Comparison of ENCODE assay signal across 8 cellular contexts in the genomic region with DNA sequence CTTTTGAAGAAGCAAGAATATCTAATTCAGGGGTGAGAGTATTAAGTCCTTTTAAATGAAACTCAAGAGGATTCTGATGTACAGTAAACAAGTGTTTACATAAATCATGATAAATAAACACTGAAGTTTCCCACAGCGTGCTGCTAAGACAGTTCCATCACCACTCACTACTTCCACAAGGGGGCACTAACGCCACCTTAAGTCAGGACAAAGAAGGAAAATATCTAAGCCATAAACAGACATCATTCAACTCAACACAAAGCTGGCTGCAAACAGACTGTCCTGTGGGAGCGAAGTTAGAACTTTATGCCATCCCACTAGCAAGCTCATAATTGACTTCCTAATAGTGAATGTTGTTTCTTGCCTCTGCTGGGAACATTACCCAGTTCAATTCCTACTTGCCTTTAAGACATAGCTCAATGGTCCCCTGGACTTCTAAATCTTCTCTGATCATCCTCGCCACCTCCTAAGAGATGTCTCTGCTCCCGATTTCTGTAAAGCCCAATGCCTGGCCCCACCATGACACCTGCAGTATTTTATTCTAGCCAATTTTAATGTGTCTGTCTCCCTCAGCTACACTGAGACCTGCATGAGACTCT. TPM values are rescaled to one million over a fixed set of nuclear protein-coding genes. Genes with fewer than 3 reads are reported as not detected.
DNase-seq lines count a peak whose midpoint lies in the region; ATAC-seq and TF ChIP-seq lines count a peak whose summit lies in the region.

No MANE protein-coding gene starts in this region.

- DNase-seq in GM04504 (ENCODE audit: low read depth) (peak; percentile 59), HCT116 (ENCODE audit: low read depth, low spot score) (peak; percentile 78), NCI-H128 (lab: John Stamatoyannopoulos, UW; ENCODE audit: unreplicated experiment) (peak; percentile 21), T-helper 1 cell (peak; percentile 14 to 76 (median 35)), anterior cingulate cortex (lab: John Stamatoyannopoulos, UW) (peak in 38 of 58 donors; percentile 8 to 68 (median 32)), hepatocyte (ENCODE audit: low spot score) (peak; percentile 87), spleen (no peak)

- H3K36me3 ChIP-seq in HCT116 (ENCODE audit: control insufficient read depth in 1 of 2, insufficient read depth in 2 of 2, low read length in 2 of 2): no peaks in the 10 kb centered on the region; a peak in 1 of 4 replicates
- H3K36me3 ChIP-seq in hepatocyte (replicated peaks; ENCODE audit: insufficient read depth, low read depth): no peaks in the 10 kb centered on the region
- peaks cover 0 to 7% (median 0%) of the 10 kb centered on the region in 6 donors for H3K36me3 ChIP-seq in spleen

- peak; percentile 92 for TF ChIP-seq RAD21 in HCT116 (IDR thresholded peaks at IDR 0.05; ENCODE audit: low read depth)

- H3K79me2 ChIP-seq in HCT116 (ENCODE audit: insufficient read depth, low read length) (no peaks in the 10 kb centered on the region), hepatocyte (no peaks in the 10 kb centered on the region)

- no peak overlapping the region for H3K4me2 ChIP-seq in HCT116 (ENCODE audit: low read length)
- H3K4me2 ChIP-seq in hepatocyte: no peak overlapping the region

- BruUV-seq in HCT116 (replicated peaks; lab: Mats Ljungman, UMichigan): no TSS peak

- no peak overlapping the region for H3K27ac ChIP-seq in HCT116 (ENCODE audit: low read depth, low read length)
- no peak overlapping the region for H3K27ac ChIP-seq in hepatocyte
- no peak overlapping the region for H3K27ac ChIP-seq in spleen

- CTCF ChIA-PET in HCT116 (lab: Charles Lee): interaction anchor here (0.6 to 5.4 kb wide), 13 partner anchors 12 to 455 kb away, joined by 3 to 122 read pairs (median 4); a partner anchor contains a TSS

- H3K9me3 ChIP-seq in HCT116 (ENCODE audit: control insufficient read depth in 1 of 2, insufficient read depth in 1 of 2, low read depth in 1 of 2, low read length in 2 of 2): no peaks in the 10 kb centered on the region
- H3K9me3 ChIP-seq in hepatocyte (ENCODE audit: low read depth): no peaks in the 10 kb centered on the region
- no peaks in the 10 kb centered on the region for H3K9me3 ChIP-seq in spleen

- H4K20me1 ChIP-seq in HCT116 (ENCODE audit: insufficient read depth) (no peaks in the 10 kb centered on the region), hepatocyte (ENCODE audit: insufficient read depth, poor library complexity, severe bottlenecking) (no peaks in the 10 kb centered on the region)

- TF ChIP-seq CTCF in HCT116 (IDR thresholded peaks at IDR 0.05 in 2 of 3, conservative IDR thresholded peaks at IDR 0.05 in 1 of 3; ENCODE audit: borderline replicate concordance in 1 of 3, insufficient read depth in 1 of 3, low read depth in 2 of 3, low read length in 2 of 3): peak; percentile 76 to 89 (median 87)
- peak; percentile 86 for TF ChIP-seq CTCF in hepatocyte (IDR thresholded peaks at IDR 0.05; ENCODE audit: poor library complexity)
- peak; percentile 67 to 87 (median 80) for TF ChIP-seq CTCF in spleen (IDR thresholded peaks at IDR 0.05 in 8 of 11, conservative IDR thresholded peaks at IDR 0.05 in 3 of 11)

- H3K4me1 ChIP-seq in HCT116 (ENCODE audit: control insufficient read depth in 1 of 2, insufficient read depth in 2 of 2, low read length in 2 of 2) (peaks cover 0 to 9% of the 10 kb centered on the region in 2 experiments; a peak in 2 of 4 replicates), hepatocyte (ENCODE audit: insufficient read depth) (peaks cover 14% of the 10 kb centered on the region), spleen (peaks cover 0 to 7% (median 0%) of the 10 kb centered on the region in 6 donors)

- H3K9me2 ChIP-seq in HCT116 (ENCODE audit: insufficient read depth) (no peaks in the 10 kb centered on the region), hepatocyte (replicated peaks; ENCODE audit: insufficient read depth) (no peaks in the 10 kb centered on the region)

- no peak overlapping the region for H3K9ac ChIP-seq in HCT116 (ENCODE audit: low read length)

- intact Hi-C loops in HCT116 (cut with micrococcal nuclease): loop anchor here (1.0 to 10.0 kb wide), 2 partner anchors 151 to 291 kb away; no protein-coding TSS in a partner anchor
- intact Hi-C loops in spleen (cut with DNase I; ENCODE audit: low total_unique reads): loop anchor here (2.0 kb wide), 1 partner anchor 291 kb away; no protein-coding TSS in a partner anchor

- RAD21 ChIA-PET in HCT116 (lab: Charles Lee; ENCODE audit: low non-redundant PET in 1 of 2, low total read pairs in 2 of 2, uncharacterized antibody in 2 of 2, unreplicated experiment in 2 of 2): interaction anchor here (0.7 to 2.6 kb wide), 8 partner anchors 24 to 1022 kb away, joined by 3 to 16 read pairs (median 5); no protein-coding TSS in a partner anchor

- WGBS in hepatocyte (ENCODE audit: low lambda C conversion rate, missing lambda C conversion rate): 35% methylated on average over 5 of the region's 5 CpGs
- WGBS in spleen, 5 donors: 35 to 41% (median 36%) methylated on average over 5 of the region's 5 CpGs

- POLR2A ChIA-PET in HCT116 (lab: Charles Lee): interaction anchor here (0.6 to 1.9 kb wide), 4 partner anchors 24 to 290 kb away, joined by 3 to 10 read pairs (median 3); no protein-coding TSS in a partner anchor

- H3K4me3 ChIP-seq in HCT116 (replicated peaks in 1 of 2; ENCODE audit: low read depth in 1 of 2, low read length in 2 of 2) (no peak overlapping the region), hepatocyte (no peak overlapping the region), spleen (no peak overlapping the region)

- ATAC-seq in HCT116: peak; percentile 85
- ATAC-seq in HG03097 (IDR thresholded peaks at IDR 0.05; ENCODE audit: low FRiP score, unreplicated experiment): no peak

- TF ChIP-seq POLR2A in HCT116 (IDR thresholded peaks at IDR 0.05; ENCODE audit: borderline replicate concordance, extremely low read depth, insufficient read depth, insufficient read length): no peak
- no peak for TF ChIP-seq POLR2A in spleen (IDR thresholded peaks at IDR 0.05)

- no peak overlapping the region for H2AFZ ChIP-seq in HCT116 (ENCODE audit: low read depth, low read length, poor library complexity, severe bottlenecking)
- H2AFZ ChIP-seq in hepatocyte: no peak overlapping the region

- H3K27me3 ChIP-seq in HCT116 (ENCODE audit: insufficient read depth, low read length) (no peaks in the 10 kb centered on the region), hepatocyte (no peaks in the 10 kb centered on the region), spleen (replicated peaks in 1 of 7) (no peaks in the 10 kb centered on the region)

TF ChIP-seq in HCT116, 20 proteins besides CTCF, POLR2A, EP300 and RAD21:
- TF ChIP-seq CBX3 (IDR thresholded peaks at IDR 0.05; ENCODE audit: low read depth): peak; percentile 63
- no peak for TF ChIP-seq EZH2phosphoT487 (IDR thresholded peaks at IDR 0.05; ENCODE audit: borderline replicate concordance)
- no peak for TF ChIP-seq EZH2 (IDR thresholded peaks at IDR 0.05)
- TF ChIP-seq SIN3A (IDR thresholded peaks at IDR 0.05; ENCODE audit: low read depth): no peak
- peak; percentile 23; the same call in 1 of the 2 replicates for TF ChIP-seq POLR2AphosphoS5 (IDR thresholded peaks at IDR 0.05; ENCODE audit: low read depth, low read length)
- no peak for TF ChIP-seq ZFX (IDR thresholded peaks at IDR 0.05)

RNA-seq across cellular contexts. Expression of a gene that starts 36.5 kb away (rescaled TPM):
- 45.8 TPM for total RNA-seq in HCT116 (2021; ENCODE audit: unreplicated experiment)
- 18.2 and 24.1 TPM in 2 replicates for polyA plus RNA-seq in HCT116 (2012)
- 46.5 and 49.5 TPM in 2 replicates for total RNA-seq in hepatocyte
- 24.7 and 29.0 TPM in 2 replicates for polyA plus RNA-seq in hepatocyte
- 10 to 100 TPM; 21.9 to 36.3 (median 25.7) TPM for total RNA-seq in spleen
- 10 to 100 TPM; 19.4 to 34.6 (median 26.4) TPM for polyA plus RNA-seq in spleen

RNA-seq across cellular contexts. Expression of a gene that starts 45.4 kb away (rescaled TPM):
- total RNA-seq in HCT116 (2021; ENCODE audit: unreplicated experiment): 93.3 TPM
- polyA plus RNA-seq in HCT116 (2012): 127 and 128 TPM in 2 replicates
- 153 and 186 TPM in 2 replicates for total RNA-seq in hepatocyte
- polyA plus RNA-seq in hepatocyte: 394 and 427 TPM in 2 replicates
- total RNA-seq in spleen: 10 to 100 TPM; 20.9 to 55.3 (median 31.6) TPM
- polyA plus RNA-seq in spleen: 100 to 1,000 TPM in 1 of 3 donors, 10 to 100 TPM in 2; 34.1 to 105 (median 44.2) TPM

RNA-seq across cellular contexts. Expression of a gene that starts 48.6 kb away (rescaled TPM):
- total RNA-seq in HCT116 (2021; ENCODE audit: unreplicated experiment) (44.7 TPM), hepatocyte (66.6 and 68.3 TPM in 2 replicates), spleen (10 to 100 TPM; 46.4 to 68.5 (median 54.7) TPM)
- 41.8 and 56.0 TPM in 2 replicates for polyA plus RNA-seq in HCT116 (2012)
- polyA plus RNA-seq in hepatocyte (40.4 and 45.6 TPM in 2 replicates), spleen (10 to 100 TPM; 14.3 to 20.4 (median 18.1) TPM)
